ENCODE assay signal across 10 cellular contexts in genomic region chr19:10617409-10618121, GRCh38. TPM values are rescaled to one million over a fixed set of nuclear protein-coding genes. Genes with fewer than 3 reads are reported as not detected.
DNase-seq lines count a peak whose midpoint lies in the region; ATAC-seq, FAIRE-seq and TF ChIP-seq lines count a peak whose summit lies in the region.
"Had no signal": no experiment of that assay in that cellular context is flagged by ENCODE, and none has a peak within 500 bp of the region (broad histone marks: within the 10 kb centered on the region; RNA-seq: fewer than 3 reads in every experiment).

No MANE protein-coding gene starts in this region.

- DNase-seq in stimulated activated naive CD8-positive, alpha-beta T cell treated with anti-CD3 and anti-CD28 coated beads, Interleukin-15, Interleukin-2, amounts not matched to agents 100 U/mL and 50 U/mL, for 24 hours, result no peak
- DNase-seq in bronchial epithelial cell (ENCODE audit: low read depth) (peak; percentile 89), naive B cell (no peak), D721Med (ENCODE audit: insufficient read length, low spot score) (no peak), NCI-H2107 treated with DMSO at 0.1 percent for 48 hours (lab: John Stamatoyannopoulos, UW; ENCODE audit: unreplicated experiment) (no peak)
- DNase-seq: activated effector memory CD4-positive, alpha-beta T cell treated with anti-CD3 and anti-CD28 coated beads, Interleukin-2, amount 50 U/mL, for 16 hours; stimulated activated CD4-positive, alpha-beta T cell treated with anti-CD3 and anti-CD28 coated beads, Interleukin-4, amount 100 ng/mL, for 4 hours had no signal

- no peaks in the 10 kb centered on the region for H3K9me3 Mint-ChIP-seq in stimulated activated naive CD8-positive, alpha-beta T cell treated with anti-CD3 and anti-CD28 coated beads, Interleukin-15, Interleukin-2, amounts not matched to agents 100 ng/mL and 50 ng/mL, for 24 hours
- no peaks in the 10 kb centered on the region for H3K9me3 Mint-ChIP-seq in naive B cell

- peaks cover 45% of the 10 kb centered on the region for H3K4me1 Mint-ChIP-seq in stimulated activated naive CD8-positive, alpha-beta T cell treated with anti-CD3 and anti-CD28 coated beads, Interleukin-15, Interleukin-2, amounts not matched to agents 100 ng/mL and 50 ng/mL, for 24 hours (ENCODE audit: low read depth)
- H3K4me1 Mint-ChIP-seq in naive B cell, result peaks cover 38 to 80% (median 56%) of the 10 kb centered on the region in 3 donors

- peaks cover 27% of the 10 kb centered on the region for H3K36me3 Mint-ChIP-seq in stimulated activated naive CD8-positive, alpha-beta T cell treated with anti-CD3 and anti-CD28 coated beads, Interleukin-15, Interleukin-2, amounts not matched to agents 100 ng/mL and 50 ng/mL, for 24 hours (ENCODE audit: low read depth)
- H3K36me3 Mint-ChIP-seq in naive B cell, result peaks cover 0 to 8% of the 10 kb centered on the region in 2 donors

- H3K27me3 Mint-ChIP-seq in stimulated activated naive CD8-positive, alpha-beta T cell treated with anti-CD3 and anti-CD28 coated beads, Interleukin-15, Interleukin-2, amounts not matched to agents 100 ng/mL and 50 ng/mL, for 24 hours, result no peaks in the 10 kb centered on the region
- no peaks in the 10 kb centered on the region for H3K27me3 Mint-ChIP-seq in naive B cell

- TF ChIP-seq CTCF in bronchial epithelial cell (IDR thresholded peaks at IDR 0.05; ENCODE audit: insufficient read depth, low read length, severe bottlenecking), result no peak
- TF ChIP-seq CTCF in D721Med (IDR thresholded peaks at IDR 0.05; ENCODE audit: insufficient read depth, missing control alignments), result no peak

- H3K4me3 Mint-ChIP-seq in stimulated activated naive CD8-positive, alpha-beta T cell treated with anti-CD3 and anti-CD28 coated beads, Interleukin-15, Interleukin-2, amounts not matched to agents 100 ng/mL and 50 ng/mL, for 24 hours, result no peak overlapping the region
- peak overlapping the region in 7 of 8 donors; percentile 11 to 57 (median 35) for H3K4me3 Mint-ChIP-seq in naive B cell

- H3K27ac Mint-ChIP-seq in stimulated activated naive CD8-positive, alpha-beta T cell treated with anti-CD3 and anti-CD28 coated beads, Interleukin-15, Interleukin-2, amounts not matched to agents 100 ng/mL and 50 ng/mL, for 24 hours, result peak overlapping the region; percentile 16
- peak overlapping the region; percentile 51 to 97 (median 88) for H3K27ac Mint-ChIP-seq in naive B cell

- no peaks in the 10 kb centered on the region for H3K27me3 ChIP-seq in bronchial epithelial cell (ENCODE audit: control insufficient read depth, insufficient read depth, low read length)

- no peaks in the 10 kb centered on the region for H3K36me3 ChIP-seq in bronchial epithelial cell (ENCODE audit: control insufficient read depth, insufficient read depth, low read length)

- H3K4me3 ChIP-seq in bronchial epithelial cell (ENCODE audit: low read depth, low read length), result no peak overlapping the region

- no peak for ATAC-seq in stimulated activated naive CD8-positive, alpha-beta T cell treated with anti-CD3 and anti-CD28 coated beads, Interleukin-15, Interleukin-2, amounts not matched to agents 100 U/mL and 50 U/mL, for 24 hours
- no peak for ATAC-seq in naive B cell (ENCODE audit: low read depth in 2 of 2)
- ATAC-seq in HG03354 (IDR thresholded peaks at IDR 0.05; ENCODE audit: poor library complexity, severe bottlenecking, unreplicated experiment), result no peak
- no peak for ATAC-seq in HG03342 (IDR thresholded peaks at IDR 0.05; ENCODE audit: unreplicated experiment)

- no peak for FAIRE-seq in bronchial epithelial cell (lab: Jason Lieb, UNC)
- no peak for FAIRE-seq in D721Med (lab: Jason Lieb, UNC)

RNA-seq across cellular contexts. Expression of gene SLC44A2, which starts 7.8 kb away (rescaled TPM):
- total RNA-seq in bronchial epithelial cell, result 18.7 and 36.0 TPM in 2 replicates
- polyA plus RNA-seq in naive B cell (ENCODE audit: low read depth in 6 of 6), result 100 to 1,000 TPM; 290 to 499 (median 313) TPM

RNA-seq across cellular contexts. Expression of gene AP1M2, which starts 30.5 kb away (rescaled TPM):
- total RNA-seq in bronchial epithelial cell, result 114 and 135 TPM in 2 replicates
- under 1 TPM in 2 of 6 donors, not detected in 4; 0.66 to 0.94 TPM for polyA plus RNA-seq in naive B cell (ENCODE audit: low read depth in 6 of 6)

RNA-seq across cellular contexts. Expression of gene ILF3, which starts 36.6 kb away (rescaled TPM):
- 85.8 and 97.4 TPM in 2 replicates for total RNA-seq in bronchial epithelial cell
- 10 to 100 TPM; 34.2 to 95.0 (median 71.6) TPM for polyA plus RNA-seq in naive B cell (ENCODE audit: low read depth in 6 of 6)

RNA-seq across cellular contexts. Expression of gene CDKN2D, which starts 48.8 kb away (rescaled TPM):
- 6.6 and 13.3 TPM in 2 replicates for total RNA-seq in bronchial epithelial cell
- polyA plus RNA-seq in naive B cell (ENCODE audit: low read depth in 6 of 6), result 100 to 1,000 TPM; 110 to 209 (median 153) TPM

RNA-seq across cellular contexts. Expression of gene KRI1, which starts 51.8 kb away (rescaled TPM):
- total RNA-seq in bronchial epithelial cell, result 8.2 and 11.0 TPM in 2 replicates
- 10 to 100 TPM; 10.6 to 47.6 (median 16.5) TPM for polyA plus RNA-seq in naive B cell (ENCODE audit: low read depth in 6 of 6)
